ENCODE assay signal across 19 cellular contexts in the genomic region with DNA sequence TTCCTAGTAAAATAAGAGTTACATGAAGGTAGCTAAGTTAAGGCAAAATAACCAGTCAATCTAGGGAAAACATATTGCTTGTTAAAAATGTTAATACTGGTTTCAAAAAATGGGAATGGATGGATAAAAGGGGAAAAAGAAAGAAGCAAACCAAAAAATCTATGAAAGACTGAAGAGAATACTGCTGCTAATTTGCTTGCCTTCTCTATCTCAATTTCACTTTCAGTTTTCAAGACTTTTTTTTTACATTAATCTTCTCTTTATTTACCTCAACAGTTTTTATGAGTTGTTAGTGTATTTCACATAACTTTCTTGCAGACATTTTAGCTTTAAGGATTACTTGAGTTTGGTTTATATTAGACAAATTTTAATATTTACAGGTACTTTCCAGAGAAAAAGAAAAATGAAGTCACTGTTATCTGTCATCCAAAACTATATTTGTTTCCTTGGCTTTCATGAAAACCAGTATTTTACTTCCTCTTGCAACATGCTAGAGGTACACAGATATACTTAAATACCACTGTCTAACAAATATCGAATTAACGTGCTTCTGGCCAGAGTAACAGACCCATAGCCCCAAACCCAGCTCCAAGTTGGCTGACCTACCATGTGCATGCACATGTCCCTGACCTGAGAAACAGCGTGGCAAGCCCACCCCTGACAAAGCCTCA.
DNase-seq lines count a peak whose midpoint lies in the region; ATAC-seq, FAIRE-seq and TF ChIP-seq lines count a peak whose summit lies in the region.
"Had no signal": no experiment of that assay in that cellular context is flagged by ENCODE, and none has a peak within 500 bp of the region (broad histone marks: within the 10 kb centered on the region; RNA-seq: fewer than 3 reads in every experiment).

No MANE protein-coding gene starts in this region.

- H3K9me3 ChIP-seq in pancreas = no peaks in the 10 kb centered on the region
- H3K9me3 ChIP-seq: adrenal gland, left ventricle myocardium inferior, suprapubic skin had no signal

- 64 to 74% methylated on average over 3 of the region's 3 CpGs for WGBS in pancreas, 2 donors

- FAIRE-seq in pancreas (lab: Jason Lieb, UNC) = no peak
- FAIRE-seq: G401.6 had no signal

- peaks cover 11% of the 10 kb centered on the region for H3K4me1 Mint-ChIP-seq in dendritic cell treated with granulocyte-macrophage colony-stimulating factor and Interleukin-4, amounts not matched to agents 40 ng/mL and 50 ng/mL, for 4 days (ENCODE audit: low read depth)
- peaks cover 18% of the 10 kb centered on the region for H3K4me1 Mint-ChIP-seq in HFFc6 (ENCODE audit: low read depth)
- H3K4me1 Mint-ChIP-seq: activated CD8-positive, alpha-beta memory T cell treated with anti-CD3 and anti-CD28 coated beads, Interleukin-2, amount 10 ng/mL, durations not matched to agents 7 days and 5 days; neural progenitor cell had no signal

- no peaks in the 10 kb centered on the region for H3K9me3 Mint-ChIP-seq in dendritic cell treated with granulocyte-macrophage colony-stimulating factor and Interleukin-4, amounts not matched to agents 40 ng/mL and 50 ng/mL, for 4 days
- no peaks in the 10 kb centered on the region for H3K9me3 Mint-ChIP-seq in HFFc6
- H3K9me3 Mint-ChIP-seq: activated T-helper 2 cell treated with anti-CD3 and anti-CD28 coated beads, Interferon-gamma antibody, Interleukin-2, Interleukin-4, amounts not matched to agents 10 μg/mL and 5 μg/mL and 100 μg/mL, durations not matched to agents 14 hours and 24 hours and 36 hours; neural progenitor cell; T-cell had no signal

- no peak overlapping the region for H3K27ac ChIP-seq in pancreas
- H3K27ac ChIP-seq: adrenal gland, dorsolateral prefrontal cortex, HL-60, left ventricle myocardium inferior, neural progenitor cell, suprapubic skin had no signal

- no peaks in the 10 kb centered on the region for H3K36me3 Mint-ChIP-seq in dendritic cell treated with granulocyte-macrophage colony-stimulating factor and Interleukin-4, amounts not matched to agents 40 ng/mL and 50 ng/mL, for 4 days (ENCODE audit: low read depth)
- H3K36me3 Mint-ChIP-seq in HFFc6 (ENCODE audit: low read depth) = no peaks in the 10 kb centered on the region
- H3K36me3 Mint-ChIP-seq: activated CD8-positive, alpha-beta memory T cell treated with anti-CD3 and anti-CD28 coated beads, Interleukin-2, amount 10 ng/mL, durations not matched to agents 7 days and 5 days; neural progenitor cell; T-cell had no signal

- no peak overlapping the region for H3K27ac Mint-ChIP-seq in dendritic cell treated with granulocyte-macrophage colony-stimulating factor and Interleukin-4, amounts not matched to agents 40 ng/mL and 50 ng/mL, for 4 days
- H3K27ac Mint-ChIP-seq in HFFc6 = no peak overlapping the region
- H3K27ac Mint-ChIP-seq: activated CD8-positive, alpha-beta memory T cell treated with anti-CD3 and anti-CD28 coated beads, Interleukin-2, amount 10 ng/mL, durations not matched to agents 7 days and 5 days; activated T-helper 2 cell treated with anti-CD3 and anti-CD28 coated beads, Interferon-gamma antibody, Interleukin-2, Interleukin-4, amounts not matched to agents 10 μg/mL and 5 μg/mL and 100 μg/mL, durations not matched to agents 14 hours and 24 hours and 36 hours; neural progenitor cell; T-cell had no signal

- no peaks in the 10 kb centered on the region for H3K27me3 ChIP-seq in pancreas
- H3K27me3 ChIP-seq: adrenal gland, dorsolateral prefrontal cortex, neural progenitor cell, suprapubic skin had no signal

- H3K4me1 ChIP-seq in pancreas = no peaks in the 10 kb centered on the region
- H3K4me1 ChIP-seq: adrenal gland, left ventricle myocardium inferior, neural progenitor cell, suprapubic skin had no signal

- no peak for TF ChIP-seq CTCF in GM13976 (IDR thresholded peaks at IDR 0.05; ENCODE audit: borderline replicate concordance, control extremely low read depth, extremely low read depth, insufficient read depth, missing control alignments)
- TF ChIP-seq CTCF in pancreas (IDR thresholded peaks at IDR 0.05) = no peak
- TF ChIP-seq CTCF in HFFc6 (IDR thresholded peaks at IDR 0.05) = no peak

- H3K4me3 ChIP-seq in pancreas = no peak overlapping the region
- H3K4me3 ChIP-seq: adrenal gland, dorsolateral prefrontal cortex, left ventricle myocardium inferior, neural progenitor cell, suprapubic skin had no signal

- ATAC-seq in GM19395 (IDR thresholded peaks at IDR 0.05; ENCODE audit: unreplicated experiment) (peak; percentile 66), HG03159 (IDR thresholded peaks at IDR 0.05; ENCODE audit: unreplicated experiment) (peak; percentile 43), pancreas (no peak)
- ATAC-seq: activated CD8-positive, alpha-beta memory T cell treated with anti-CD3 and anti-CD28 coated beads, Interleukin-2, amount 10 ng/mL, durations not matched to agents 7 days and 5 days; T-cell had no signal

- in situ Hi-C loops in GM13976 (cut with MboI; ENCODE audit: low sequenced_read_pairs, unreplicated experiment) = no loop called here

- intact Hi-C loops in dendritic cell treated with granulocyte-macrophage colony-stimulating factor and Interleukin-4, amounts not matched to agents 40 ng/mL and 50 ng/mL, for 4 days (cut with micrococcal nuclease) = no loop called here
- intact Hi-C loops in pancreas (cut with DNase I) = no loop called here

- H3K36me3 ChIP-seq in pancreas = no peaks in the 10 kb centered on the region
- H3K36me3 ChIP-seq: adrenal gland, left ventricle myocardium inferior, neural progenitor cell, suprapubic skin had no signal

- H3K4me3 Mint-ChIP-seq in dendritic cell treated with granulocyte-macrophage colony-stimulating factor and Interleukin-4, amounts not matched to agents 40 ng/mL and 50 ng/mL, for 4 days = peak overlapping the region; percentile 27
- H3K4me3 Mint-ChIP-seq in HFFc6 = no peak overlapping the region
- H3K4me3 Mint-ChIP-seq: activated CD8-positive, alpha-beta memory T cell treated with anti-CD3 and anti-CD28 coated beads, Interleukin-2, amount 10 ng/mL, durations not matched to agents 7 days and 5 days; neural progenitor cell; T-cell had no signal

- DNase-seq in GM13976 (ENCODE audit: low spot score) = peak; percentile 25
- DNase-seq in retina = no peak
- no peak for DNase-seq in pancreas
- no peak for DNase-seq in HFFc6
- DNase-seq: activated CD8-positive, alpha-beta memory T cell treated with anti-CD3 and anti-CD28 coated beads, Interleukin-2, amount 10 ng/mL, durations not matched to agents 7 days and 5 days; adrenal gland; Calu3; dorsolateral prefrontal cortex; left ventricle myocardium inferior; NCI-H2081; T-cell had no signal

- no peaks in the 10 kb centered on the region for H3K27me3 Mint-ChIP-seq in dendritic cell treated with granulocyte-macrophage colony-stimulating factor and Interleukin-4, amounts not matched to agents 40 ng/mL and 50 ng/mL, for 4 days
- H3K27me3 Mint-ChIP-seq in HFFc6 (ENCODE audit: insufficient read depth) = peaks cover 2% of the 10 kb centered on the region
- H3K27me3 Mint-ChIP-seq: activated CD8-positive, alpha-beta memory T cell treated with anti-CD3 and anti-CD28 coated beads, Interleukin-2, amount 10 ng/mL, durations not matched to agents 7 days and 5 days; T-cell had no signal

Comparison
In these comparisons a context has a peak if more than half of its experiments do, and no peak if none do; other contexts are left out.
1. ATAC-seq: peak in GM19395 (single experiment) and HG03159 (single experiment); none in pancreas (0 of 4).